1 cellular context compared by ENCODE assay signal in the genomic region with DNA sequence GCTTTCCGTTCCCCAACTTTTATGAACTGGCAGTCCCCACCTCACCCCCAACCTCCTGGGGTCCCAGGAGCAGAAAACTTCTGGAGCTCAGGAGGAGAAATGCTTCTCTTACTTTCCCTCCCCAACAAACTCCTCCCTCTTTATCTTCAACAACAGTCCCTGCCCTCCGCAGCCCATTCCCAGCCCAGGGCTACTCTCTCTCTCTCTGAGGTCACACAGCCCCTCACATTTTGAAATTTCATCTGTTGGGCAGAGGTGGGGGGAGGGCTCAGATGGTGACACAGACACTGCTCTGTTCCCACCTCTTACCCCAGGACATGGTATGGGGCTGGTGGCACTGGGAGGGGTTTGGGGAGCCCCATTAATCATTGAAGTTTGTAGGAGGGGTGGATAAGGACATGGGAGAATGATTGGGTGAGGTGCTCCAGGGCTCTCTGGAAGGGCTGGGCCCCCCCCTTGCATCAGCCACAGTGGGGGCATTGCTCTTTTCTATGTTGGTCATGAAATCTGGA.
TF ChIP-seq lines count a peak whose summit lies in the region.

No MANE protein-coding gene starts in this region.

TF ChIP-seq in K562, 482 proteins besides CTCF, POLR2A, EP300 and RAD21 (continued from another document):
- TF ChIP-seq SOX6 (IDR thresholded peaks at IDR 0.05) (peak; percentile 10; the same call in 1 of the 2 replicates), OTX1 (CRISPR knock-in tag; IDR thresholded peaks at IDR 0.05) (0 out of 2 replicates have a peak, but pooled peaks have one; percentile 58), TAL1 (IDR thresholded peaks at IDR 0.05) (peak; percentile 47; the same call in 1 of the 2 replicates), MCM2 (IDR thresholded peaks at IDR 0.05; ENCODE audit: low read depth) (no peak), ZFP36 (IDR thresholded peaks at IDR 0.05; ENCODE audit: low read depth, low read length, partially characterized antibody) (peak; percentile 94), TAF1 (IDR thresholded peaks at IDR 0.05; ENCODE audit: control insufficient read depth, extremely low read depth, insufficient read depth, low read length, severe bottlenecking) (peak; percentile 21), RAD51 (IDR thresholded peaks at IDR 0.05; ENCODE audit: borderline replicate concordance, low read depth) (0 out of 2 replicates have a peak, but pooled peaks have one; percentile 25), ARID1B (IDR thresholded peaks at IDR 0.05) (peak; percentile 83), RBM34 (IDR thresholded peaks at IDR 0.05; ENCODE audit: borderline replicate concordance, insufficient read depth, low read length) (no peak), DDX20 (tag; IDR thresholded peaks at IDR 0.05; ENCODE audit: low read depth) (no peak), NCOR1 (IDR thresholded peaks at IDR 0.05) (peak; percentile 50), ZNF24 (IDR thresholded peaks at IDR 0.05) (no peak; the same call in 1 of the 2 replicates), BCOR (IDR thresholded peaks at IDR 0.05) (peak; percentile 88), TFAM (CRISPR knock-in tag; conservative IDR thresholded peaks at IDR 0.05) (no peak), MEIS2 (IDR thresholded peaks at IDR 0.05; ENCODE audit: partially characterized antibody) (peak; percentile 83), ZNF384 (IDR thresholded peaks at IDR 0.05; ENCODE audit: low read depth, low read length) (0 out of 2 replicates have a peak, but pooled peaks have one; percentile 18), ZNF174 (CRISPR knock-in tag; IDR thresholded peaks at IDR 0.05) (no peak), ETV5 (CRISPR knock-in tag; IDR thresholded peaks at IDR 0.05; ENCODE audit: low read depth) (0 out of 2 replicates have a peak, but pooled peaks have one; percentile 19), SRF (CRISPR knock-in tag; IDR thresholded peaks at IDR 0.05) (no peak), SMAD4 (CRISPR knock-in tag; conservative IDR thresholded peaks at IDR 0.05) (peak; percentile 43; the same call in 1 of the 2 replicates), TEAD4 (IDR thresholded peaks at IDR 0.05; ENCODE audit: low read length) (0 out of 2 replicates have a peak, but pooled peaks have one; percentile 25), TEAD4 (CRISPR knock-in tag; IDR thresholded peaks at IDR 0.05; ENCODE audit: borderline replicate concordance) (no peak), CREB1 (IDR thresholded peaks at IDR 0.05) (peak; percentile 28; the same call in 1 of the 2 replicates), CREB1 (CRISPR knock-in tag; IDR thresholded peaks at IDR 0.05) (no peak), NR4A1 (CRISPR knock-in tag; IDR thresholded peaks at IDR 0.05) (no peak), NR4A1 (tag; IDR thresholded peaks at IDR 0.05) (no peak), RBM25 (IDR thresholded peaks at IDR 0.05; ENCODE audit: low read depth, low read length, severe bottlenecking) (peak; percentile 46), RB1 (IDR thresholded peaks at IDR 0.05; ENCODE audit: low read depth) (no peak), SMARCC2 (IDR thresholded peaks at IDR 0.05; ENCODE audit: low read depth) (no peak), ESRRA (IDR thresholded peaks at IDR 0.05; ENCODE audit: borderline replicate concordance, low read depth) (peak; percentile 56; the same call in 1 of the 2 replicates), CAMTA2 (CRISPR knock-in tag; conservative IDR thresholded peaks at IDR 0.05) (no peak), PHTF2 (CRISPR knock-in tag; IDR thresholded peaks at IDR 0.05) (no peak), EGR1 (conservative IDR thresholded peaks at IDR 0.05) (no peak), ZNF253 (CRISPR knock-in tag; conservative IDR thresholded peaks at IDR 0.05) (no peak), GATAD2B (IDR thresholded peaks at IDR 0.05; ENCODE audit: borderline replicate concordance) (0 out of 2 replicates have a peak, but pooled peaks have one; percentile 19), JUN (IDR thresholded peaks at IDR 0.05; ENCODE audit: borderline replicate concordance, low read depth, low read length) (no peak), JUN (CRISPR knock-in tag; IDR thresholded peaks at IDR 0.05; ENCODE audit: borderline replicate concordance) (no peak), GTF2F1 (IDR thresholded peaks at IDR 0.05; ENCODE audit: low read depth, low read length) (no peak), XRCC5 (IDR thresholded peaks at IDR 0.05; ENCODE audit: low read depth, low read length) (0 out of 2 replicates have a peak, but pooled peaks have one; percentile 50), NFRKB (IDR thresholded peaks at IDR 0.05; ENCODE audit: low read depth) (peak; percentile 71), DIDO1 (tag; IDR thresholded peaks at IDR 0.05; ENCODE audit: low read depth) (0 out of 2 replicates have a peak, but pooled peaks have one; percentile 5), ZNF124 (CRISPR knock-in tag; IDR thresholded peaks at IDR 0.05) (no peak)
- TF ChIP-seq, protein P1, sequence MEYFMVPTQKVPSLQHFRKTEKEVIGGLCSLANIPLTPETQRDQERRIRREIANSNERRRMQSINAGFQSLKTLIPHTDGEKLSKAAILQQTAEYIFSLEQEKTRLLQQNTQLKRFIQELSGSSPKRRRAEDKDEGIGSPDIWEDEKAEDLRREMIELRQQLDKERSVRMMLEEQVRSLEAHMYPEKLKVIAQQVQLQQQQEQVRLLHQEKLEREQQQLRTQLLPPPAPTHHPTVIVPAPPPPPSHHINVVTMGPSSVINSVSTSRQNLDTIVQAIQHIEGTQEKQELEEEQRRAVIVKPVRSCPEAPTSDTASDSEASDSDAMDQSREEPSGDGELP (CRISPR knock-in tag; IDR thresholded peaks at IDR 0.05; ENCODE audit: borderline replicate concordance): peak; percentile 75
- TF ChIP-seq, protein P2, sequence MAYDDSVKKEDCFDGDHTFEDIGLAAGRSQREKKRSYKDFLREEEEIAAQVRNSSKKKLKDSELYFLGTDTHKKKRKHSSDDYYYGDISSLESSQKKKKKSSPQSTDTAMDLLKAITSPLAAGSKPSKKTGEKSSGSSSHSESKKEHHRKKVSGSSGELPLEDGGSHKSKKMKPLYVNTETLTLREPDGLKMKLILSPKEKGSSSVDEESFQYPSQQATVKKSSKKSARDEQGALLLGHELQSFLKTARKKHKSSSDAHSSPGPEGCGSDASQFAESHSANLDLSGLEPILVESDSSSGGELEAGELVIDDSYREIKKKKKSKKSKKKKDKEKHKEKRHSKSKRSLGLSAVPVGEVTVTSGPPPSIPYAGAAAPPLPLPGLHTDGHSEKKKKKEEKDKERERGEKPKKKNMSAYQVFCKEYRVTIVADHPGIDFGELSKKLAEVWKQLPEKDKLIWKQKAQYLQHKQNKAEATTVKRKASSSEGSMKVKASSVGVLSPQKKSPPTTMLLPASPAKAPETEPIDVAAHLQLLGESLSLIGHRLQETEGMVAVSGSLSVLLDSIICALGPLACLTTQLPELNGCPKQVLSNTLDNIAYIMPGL (CRISPR knock-in tag; IDR thresholded peaks at IDR 0.05): no peak
- TF ChIP-seq, protein P3, sequence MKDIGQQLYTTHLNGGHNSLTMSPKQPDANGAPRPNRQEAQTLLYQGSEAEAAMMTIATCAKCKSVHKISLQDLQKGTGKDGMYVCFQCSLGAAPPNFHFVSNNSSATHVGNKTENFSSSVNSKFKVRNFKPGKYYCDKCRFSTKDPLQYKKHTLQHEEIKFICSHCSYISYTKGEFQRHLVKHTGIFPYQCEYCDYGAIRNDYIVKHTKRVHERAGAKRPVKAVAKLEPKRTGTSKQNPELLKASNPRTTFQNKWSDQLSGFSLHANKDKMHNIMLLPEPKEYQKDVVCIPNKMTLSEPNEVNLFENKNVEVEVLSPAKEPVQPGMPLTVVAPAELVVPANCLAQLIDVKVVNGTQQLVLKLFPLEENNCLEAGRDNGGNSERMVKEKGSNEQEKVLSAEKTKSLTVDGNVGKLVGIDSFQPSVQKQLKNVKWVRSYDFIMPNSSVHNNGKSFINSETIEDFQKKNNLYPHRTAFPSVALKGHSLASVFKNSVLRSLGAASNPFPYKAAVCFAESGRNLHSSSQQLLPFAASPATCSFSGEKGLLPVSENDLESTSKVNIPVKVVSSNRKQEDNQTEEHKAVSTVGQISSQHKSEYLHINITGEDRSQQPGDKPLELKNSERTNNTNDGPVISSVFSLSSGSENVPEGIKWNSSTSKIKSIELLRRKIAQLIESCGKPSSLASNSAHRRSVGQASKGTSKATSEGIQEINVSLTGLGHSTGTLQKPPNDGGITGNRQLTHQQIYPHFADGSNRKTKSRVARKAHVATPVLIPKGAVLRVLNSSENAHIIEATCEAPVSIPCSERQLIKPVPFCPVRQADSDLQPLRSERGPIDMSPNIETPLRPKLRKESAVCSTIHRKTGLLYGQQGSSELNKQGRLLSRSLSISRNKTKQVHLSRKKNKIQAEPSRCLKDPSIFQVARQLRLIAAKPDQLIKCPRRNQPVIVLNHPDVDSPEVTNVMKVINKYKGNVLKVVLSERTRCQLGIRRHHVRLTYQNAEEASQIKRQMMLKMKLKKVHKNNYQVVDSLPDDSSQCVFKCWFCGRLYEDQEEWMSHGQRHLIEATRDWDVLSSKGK (CRISPR knock-in tag; IDR thresholded peaks at IDR 0.05): no peak
- TF ChIP-seq, protein P4, sequence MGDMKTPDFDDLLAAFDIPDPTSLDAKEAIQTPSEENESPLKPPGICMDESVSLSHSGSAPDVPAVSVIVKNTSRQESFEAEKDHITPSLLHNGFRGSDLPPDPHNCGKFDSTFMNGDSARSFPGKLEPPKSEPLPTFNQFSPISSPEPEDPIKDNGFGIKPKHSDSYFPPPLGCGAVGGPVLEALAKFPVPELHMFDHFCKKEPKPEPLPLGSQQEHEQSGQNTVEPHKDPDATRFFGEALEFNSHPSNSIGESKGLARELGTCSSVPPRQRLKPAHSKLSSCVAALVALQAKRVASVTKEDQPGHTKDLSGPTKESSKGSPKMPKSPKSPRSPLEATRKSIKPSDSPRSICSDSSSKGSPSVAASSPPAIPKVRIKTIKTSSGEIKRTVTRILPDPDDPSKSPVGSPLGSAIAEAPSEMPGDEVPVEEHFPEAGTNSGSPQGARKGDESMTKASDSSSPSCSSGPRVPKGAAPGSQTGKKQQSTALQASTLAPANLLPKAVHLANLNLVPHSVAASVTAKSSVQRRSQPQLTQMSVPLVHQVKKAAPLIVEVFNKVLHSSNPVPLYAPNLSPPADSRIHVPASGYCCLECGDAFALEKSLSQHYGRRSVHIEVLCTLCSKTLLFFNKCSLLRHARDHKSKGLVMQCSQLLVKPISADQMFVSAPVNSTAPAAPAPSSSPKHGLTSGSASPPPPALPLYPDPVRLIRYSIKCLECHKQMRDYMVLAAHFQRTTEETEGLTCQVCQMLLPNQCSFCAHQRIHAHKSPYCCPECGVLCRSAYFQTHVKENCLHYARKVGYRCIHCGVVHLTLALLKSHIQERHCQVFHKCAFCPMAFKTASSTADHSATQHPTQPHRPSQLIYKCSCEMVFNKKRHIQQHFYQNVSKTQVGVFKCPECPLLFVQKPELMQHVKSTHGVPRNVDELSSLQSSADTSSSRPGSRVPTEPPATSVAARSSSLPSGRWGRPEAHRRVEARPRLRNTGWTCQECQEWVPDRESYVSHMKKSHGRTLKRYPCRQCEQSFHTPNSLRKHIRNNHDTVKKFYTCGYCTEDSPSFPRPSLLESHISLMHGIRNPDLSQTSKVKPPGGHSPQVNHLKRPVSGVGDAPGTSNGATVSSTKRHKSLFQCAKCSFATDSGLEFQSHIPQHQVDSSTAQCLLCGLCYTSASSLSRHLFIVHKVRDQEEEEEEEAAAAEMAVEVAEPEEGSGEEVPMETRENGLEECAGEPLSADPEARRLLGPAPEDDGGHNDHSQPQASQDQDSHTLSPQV (IDR thresholded peaks at IDR 0.05): peak; percentile 15; the same call in 1 of the 2 replicates
- TF ChIP-seq, protein P5, sequence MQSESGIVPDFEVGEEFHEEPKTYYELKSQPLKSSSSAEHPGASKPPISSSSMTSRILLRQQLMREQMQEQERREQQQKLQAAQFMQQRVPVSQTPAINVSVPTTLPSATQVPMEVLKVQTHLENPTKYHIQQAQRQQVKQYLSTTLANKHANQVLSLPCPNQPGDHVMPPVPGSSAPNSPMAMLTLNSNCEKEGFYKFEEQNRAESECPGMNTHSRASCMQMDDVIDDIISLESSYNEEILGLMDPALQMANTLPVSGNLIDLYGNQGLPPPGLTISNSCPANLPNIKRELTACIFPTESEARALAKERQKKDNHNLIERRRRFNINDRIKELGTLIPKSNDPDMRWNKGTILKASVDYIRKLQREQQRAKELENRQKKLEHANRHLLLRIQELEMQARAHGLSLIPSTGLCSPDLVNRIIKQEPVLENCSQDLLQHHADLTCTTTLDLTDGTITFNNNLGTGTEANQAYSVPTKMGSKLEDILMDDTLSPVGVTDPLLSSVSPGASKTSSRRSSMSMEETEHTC (IDR thresholded peaks at IDR 0.05): no peak
- TF ChIP-seq, protein P6, sequence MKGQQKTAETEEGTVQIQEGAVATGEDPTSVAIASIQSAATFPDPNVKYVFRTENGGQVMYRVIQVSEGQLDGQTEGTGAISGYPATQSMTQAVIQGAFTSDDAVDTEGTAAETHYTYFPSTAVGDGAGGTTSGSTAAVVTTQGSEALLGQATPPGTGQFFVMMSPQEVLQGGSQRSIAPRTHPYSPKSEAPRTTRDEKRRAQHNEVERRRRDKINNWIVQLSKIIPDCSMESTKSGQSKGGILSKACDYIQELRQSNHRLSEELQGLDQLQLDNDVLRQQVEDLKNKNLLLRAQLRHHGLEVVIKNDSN (CRISPR knock-in tag; IDR thresholded peaks at IDR 0.05): no peak
